In the genomic region with DNA sequence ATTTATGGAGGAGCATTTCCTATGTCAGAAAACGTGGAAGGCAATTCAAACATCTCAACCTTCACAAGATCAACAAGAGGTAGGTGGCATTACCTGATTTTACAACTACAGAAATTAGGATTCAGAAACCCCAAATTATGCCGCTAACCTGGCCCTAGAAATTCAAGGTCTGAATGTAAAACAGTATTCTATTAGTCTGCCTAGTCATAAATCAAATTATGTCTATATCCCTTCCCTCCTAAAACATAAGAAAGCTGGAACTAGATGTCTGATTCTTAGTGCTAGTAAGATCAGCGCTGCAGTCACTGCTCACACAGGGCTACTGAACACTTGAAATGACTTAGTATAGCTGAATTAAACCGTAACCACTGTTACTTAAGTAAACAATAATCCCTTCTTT, we compare ENCODE assay signal across 9 cellular contexts. TPM values are rescaled to one million over a fixed set of nuclear protein-coding genes. Genes with fewer than 3 reads are reported as not detected.
DNase-seq lines count a peak whose midpoint lies in the region; ATAC-seq lines count a peak whose summit lies in the region.
"Had no signal": no experiment of that assay in that cellular context is flagged by ENCODE, and none has a peak within 500 bp of the region (broad histone marks: within the 10 kb centered on the region; RNA-seq: fewer than 3 reads in every experiment).

No MANE protein-coding gene starts in this region.

- H3K27me3 Mint-ChIP-seq in T-helper 1 cell treated with Interleukin-12 subunit alpha and Interleukin-12 subunit beta and Interleukin-4 antibody, amounts not matched to agents 30 μg/mL and 1 μg/mL, for 36 hours (ENCODE audit: low read depth): no peaks in the 10 kb centered on the region
- no peaks in the 10 kb centered on the region for H3K27me3 Mint-ChIP-seq in activated CD8-positive, alpha-beta T cell treated with anti-CD3 and anti-CD28 coated beads, Interleukin-2, amount 10 ng/mL, durations not matched to agents 7 days and 5 days (ENCODE audit: low read depth)
- H3K27me3 Mint-ChIP-seq in stimulated activated naive CD8-positive, alpha-beta T cell treated with anti-CD3 and anti-CD28 coated beads, Interleukin-15, amount 100 ng/mL, for 72 hours: no peaks in the 10 kb centered on the region

- peak overlapping the region; percentile 94 for H3K9ac ChIP-seq in iPS-15b (ENCODE audit: low read depth, low read length)

- no peaks in the 10 kb centered on the region for H3K36me3 ChIP-seq in iPS-15b (ENCODE audit: control insufficient read depth, insufficient read depth, low read length)

- POLR2A ChIA-PET in activated CD8-positive, alpha-beta T cell treated with anti-CD3 and anti-CD28 coated beads, Interleukin-2, amount 10 ng/mL, durations not matched to agents 7 days and 5 days (lab: Charles Lee): interaction anchor here (1.1 to 2.8 kb wide), 3 partner anchors 23 to 403 kb away, joined by 3 to 19 read pairs (median 4); a partner anchor contains a TSS

- H3K27ac Mint-ChIP-seq in T-helper 1 cell treated with Interleukin-12 subunit alpha and Interleukin-12 subunit beta and Interleukin-4 antibody, amounts not matched to agents 30 μg/mL and 1 μg/mL, for 36 hours: peak overlapping the region; percentile 96
- H3K27ac Mint-ChIP-seq in activated CD8-positive, alpha-beta T cell treated with anti-CD3 and anti-CD28 coated beads, Interleukin-2, amount 10 ng/mL, durations not matched to agents 7 days and 5 days: peak overlapping the region; percentile 99
- H3K27ac Mint-ChIP-seq in stimulated activated naive CD8-positive, alpha-beta T cell treated with anti-CD3 and anti-CD28 coated beads, Interleukin-15, amount 100 ng/mL, for 72 hours: peak overlapping the region; percentile 54 to 95

- H3K27me3 ChIP-seq in iPS-15b (ENCODE audit: control insufficient read depth, insufficient read depth, low read length): no peaks in the 10 kb centered on the region

- H3K4me3 ChIP-seq in iPS-15b (ENCODE audit: low read depth, low read length): peak overlapping the region; percentile 74

- ATAC-seq in activated CD8-positive, alpha-beta T cell treated with anti-CD3 and anti-CD28 coated beads, Interleukin-2, amount 10 ng/mL, durations not matched to agents 7 days and 5 days: no peak
- ATAC-seq in stimulated activated naive CD8-positive, alpha-beta T cell treated with anti-CD3 and anti-CD28 coated beads, Interleukin-15, amount 100 ng/mL, for 72 hours: no peak
- ATAC-seq in GM21576 (IDR thresholded peaks at IDR 0.05; ENCODE audit: unreplicated experiment): no peak

- DNase-seq in T-helper 1 cell: no peak
- no peak for DNase-seq in activated CD8-positive, alpha-beta T cell treated with anti-CD3 and anti-CD28 coated beads, Interleukin-2, amount 10 ng/mL, durations not matched to agents 7 days and 5 days
- no peak for DNase-seq in stimulated activated naive CD8-positive, alpha-beta T cell treated with anti-CD3 and anti-CD28 coated beads, Interleukin-15, amount 100 ng/mL, for 72 hours
- no peak for DNase-seq in NCI-H510A treated with DMSO at 0.1 percent for 48 hours (lab: John Stamatoyannopoulos, UW)
- DNase-seq in AG20443 (ENCODE audit: low spot score): no peak
- DNase-seq: NCI-H2081 had no signal

- H3K4me1 Mint-ChIP-seq in T-helper 1 cell treated with Interleukin-12 subunit alpha and Interleukin-12 subunit beta and Interleukin-4 antibody, amounts not matched to agents 30 μg/mL and 1 μg/mL, for 36 hours (ENCODE audit: low read depth): peaks cover 45% of the 10 kb centered on the region
- H3K4me1 Mint-ChIP-seq in activated CD8-positive, alpha-beta T cell treated with anti-CD3 and anti-CD28 coated beads, Interleukin-2, amount 10 ng/mL, durations not matched to agents 7 days and 5 days (ENCODE audit: low read depth): peaks cover 48% of the 10 kb centered on the region
- H3K4me1 Mint-ChIP-seq in stimulated activated naive CD8-positive, alpha-beta T cell treated with anti-CD3 and anti-CD28 coated beads, Interleukin-15, amount 100 ng/mL, for 72 hours: peaks cover 59% of the 10 kb centered on the region

- H3K9me3 ChIP-seq in iPS-15b (ENCODE audit: control insufficient read depth, insufficient read depth, low read length): no peaks in the 10 kb centered on the region

- peak overlapping the region; percentile 95 for H3K4me3 Mint-ChIP-seq in T-helper 1 cell treated with Interleukin-12 subunit alpha and Interleukin-12 subunit beta and Interleukin-4 antibody, amounts not matched to agents 30 μg/mL and 1 μg/mL, for 36 hours
- H3K4me3 Mint-ChIP-seq in activated CD8-positive, alpha-beta T cell treated with anti-CD3 and anti-CD28 coated beads, Interleukin-2, amount 10 ng/mL, durations not matched to agents 7 days and 5 days: peak overlapping the region; percentile 85
- peak overlapping the region; percentile 93 to 98 for H3K4me3 Mint-ChIP-seq in stimulated activated naive CD8-positive, alpha-beta T cell treated with anti-CD3 and anti-CD28 coated beads, Interleukin-15, amount 100 ng/mL, for 72 hours

- CTCF ChIA-PET in activated CD8-positive, alpha-beta T cell treated with anti-CD3 and anti-CD28 coated beads, Interleukin-2, amount 10 ng/mL, durations not matched to agents 7 days and 5 days (lab: Charles Lee): interaction anchor here (0.8 to 2.6 kb wide), 9 partner anchors 21 to 640 kb away, joined by 3 to 18 read pairs (median 4); no protein-coding TSS in a partner anchor

- peaks cover 33% of the 10 kb centered on the region for H3K36me3 Mint-ChIP-seq in T-helper 1 cell treated with Interleukin-12 subunit alpha and Interleukin-12 subunit beta and Interleukin-4 antibody, amounts not matched to agents 30 μg/mL and 1 μg/mL, for 36 hours (ENCODE audit: low read depth)
- peaks cover 50% of the 10 kb centered on the region for H3K36me3 Mint-ChIP-seq in activated CD8-positive, alpha-beta T cell treated with anti-CD3 and anti-CD28 coated beads, Interleukin-2, amount 10 ng/mL, durations not matched to agents 7 days and 5 days (ENCODE audit: low read depth)

- H3K4me1 ChIP-seq in iPS-15b (ENCODE audit: control insufficient read depth, insufficient read depth, low read length): no peaks in the 10 kb centered on the region

- no peaks in the 10 kb centered on the region for H3K9me3 Mint-ChIP-seq in T-helper 1 cell treated with Interleukin-12 subunit alpha and Interleukin-12 subunit beta and Interleukin-4 antibody, amounts not matched to agents 30 μg/mL and 1 μg/mL, for 36 hours
- no peaks in the 10 kb centered on the region for H3K9me3 Mint-ChIP-seq in activated CD8-positive, alpha-beta T cell treated with anti-CD3 and anti-CD28 coated beads, Interleukin-2, amount 10 ng/mL, durations not matched to agents 7 days and 5 days (ENCODE audit: insufficient read depth)
- H3K9me3 Mint-ChIP-seq in stimulated activated naive CD8-positive, alpha-beta T cell treated with anti-CD3 and anti-CD28 coated beads, Interleukin-15, amount 100 ng/mL, for 72 hours: no peaks in the 10 kb centered on the region

RNA-seq across cellular contexts. Expression of a gene that starts 1.4 kb away (rescaled TPM):
- 10 to 100 TPM; 72.2 to 81.7 TPM for total RNA-seq in activated CD8-positive, alpha-beta T cell treated with anti-CD3 and anti-CD28 coated beads, Interleukin-2, amount 10 ng/mL, durations not matched to agents 7 days and 5 days

RNA-seq across cellular contexts. Expression of a gene that starts 33.8 kb away (rescaled TPM):
- 100 to 1,000 TPM; 115 to 117 TPM for total RNA-seq in activated CD8-positive, alpha-beta T cell treated with anti-CD3 and anti-CD28 coated beads, Interleukin-2, amount 10 ng/mL, durations not matched to agents 7 days and 5 days
